In genomic region chr2:32227492-32227891, GRCh38 we compare ENCODE assay signal across 2 cellular contexts.
TF ChIP-seq lines count a peak whose summit lies in the region.

No MANE protein-coding gene starts in this region.

TF ChIP-seq in SK-N-SH treated with all-trans-retinoic acid at 6 μM for 48 hours, 23 proteins besides CTCF, POLR2A, EP300 and RAD21 (continued from another document):
- TF ChIP-seq CSRNP3 (CRISPR knock-in tag; IDR thresholded peaks at IDR 0.05): no peak

TF ChIP-seq in SK-N-SH, 30 proteins besides CTCF, POLR2A, EP300 and RAD21:
- no peak for TF ChIP-seq REST (IDR thresholded peaks at IDR 0.05; ENCODE audit: low read depth, low read length)
- TF ChIP-seq TEAD4 (IDR thresholded peaks at IDR 0.05; ENCODE audit: borderline replicate concordance, insufficient read depth): no peak
- TF ChIP-seq JUND (IDR thresholded peaks at IDR 0.05): no peak
- no peak for TF ChIP-seq FOXM1 (IDR thresholded peaks at IDR 0.05; ENCODE audit: low read depth)
- TF ChIP-seq EZH2phosphoT487 (IDR thresholded peaks at IDR 0.05; ENCODE audit: borderline replicate concordance, low read depth): no peak
- no peak for TF ChIP-seq SMC3 (IDR thresholded peaks at IDR 0.05; ENCODE audit: low read depth, low read length)
- TF ChIP-seq RCOR1 (IDR thresholded peaks at IDR 0.05; ENCODE audit: low read length): no peak
- no peak for TF ChIP-seq FOSL2 (IDR thresholded peaks at IDR 0.05; ENCODE audit: borderline replicate concordance, low read depth)
- no peak for TF ChIP-seq RFX5 (IDR thresholded peaks at IDR 0.05; ENCODE audit: low read length)
- no peak for TF ChIP-seq PBX3 (IDR thresholded peaks at IDR 0.05)
- no peak for TF ChIP-seq NRF1 (IDR thresholded peaks at IDR 0.05; ENCODE audit: low read depth, low read length)
- TF ChIP-seq NFIC (IDR thresholded peaks at IDR 0.05; ENCODE audit: borderline replicate concordance): no peak
- TF ChIP-seq TCF12 (IDR thresholded peaks at IDR 0.05): no peak
- TF ChIP-seq MXI1 (IDR thresholded peaks at IDR 0.05; ENCODE audit: low read depth, low read length): no peak
